8 cellular contexts compared by ENCODE assay signal in genomic region chr3:151135548-151136337, GRCh38. TPM values are rescaled to one million over a fixed set of nuclear protein-coding genes. Genes with fewer than 3 reads are reported as not detected.
DNase-seq lines count a peak whose midpoint lies in the region; TF ChIP-seq lines count a peak whose summit lies in the region.

No MANE protein-coding gene starts in this region.

- CTCF ChIA-PET in HEK293T (lab: Yijun Ruan, JAX), result no interaction called here

- POLR2A ChIA-PET in HEK293T (lab: Yijun Ruan, JAX), result interaction anchor here (1.5 kb wide), 1 partner anchor 49 kb away, joined by 3 read pairs; no protein-coding TSS in a partner anchor

- H3K27ac Mint-ChIP-seq in activated T-helper 1 cell treated with anti-CD3 and anti-CD28 coated beads, Interleukin-12 subunit alpha, Interleukin-12 subunit beta, Interleukin-2, Interleukin-4 antibody, amounts not matched to agents 30 ng/mL and 10 ng/mL and 1 ng/mL, durations not matched to agents 14 hours and 24 hours and 36 hours, result peak overlapping the region; percentile 72

- peaks cover 2% of the 10 kb centered on the region for H3K9me3 Mint-ChIP-seq in activated T-helper 1 cell treated with anti-CD3 and anti-CD28 coated beads, Interleukin-12 subunit alpha, Interleukin-12 subunit beta, Interleukin-2, Interleukin-4 antibody, amounts not matched to agents 30 ng/mL and 10 ng/mL and 1 ng/mL, durations not matched to agents 14 hours and 24 hours and 36 hours

- H3K4me1 Mint-ChIP-seq in activated T-helper 1 cell treated with anti-CD3 and anti-CD28 coated beads, Interleukin-12 subunit alpha, Interleukin-12 subunit beta, Interleukin-2, Interleukin-4 antibody, amounts not matched to agents 30 ng/mL and 10 ng/mL and 1 ng/mL, durations not matched to agents 14 hours and 24 hours and 36 hours (ENCODE audit: low read depth), result peaks cover 26% of the 10 kb centered on the region

- H3K27me3 Mint-ChIP-seq in activated T-helper 1 cell treated with anti-CD3 and anti-CD28 coated beads, Interleukin-12 subunit alpha, Interleukin-12 subunit beta, Interleukin-2, Interleukin-4 antibody, amounts not matched to agents 30 ng/mL and 10 ng/mL and 1 ng/mL, durations not matched to agents 14 hours and 24 hours and 36 hours (ENCODE audit: insufficient read depth), result peaks cover 6% of the 10 kb centered on the region

- H3K4me3 Mint-ChIP-seq in activated T-helper 1 cell treated with anti-CD3 and anti-CD28 coated beads, Interleukin-12 subunit alpha, Interleukin-12 subunit beta, Interleukin-2, Interleukin-4 antibody, amounts not matched to agents 30 ng/mL and 10 ng/mL and 1 ng/mL, durations not matched to agents 14 hours and 24 hours and 36 hours, result peak overlapping the region; percentile 10

- intact Hi-C loops in activated T-helper 1 cell treated with anti-CD3 and anti-CD28 coated beads, Interleukin-12 subunit alpha, Interleukin-12 subunit beta, Interleukin-2, Interleukin-4 antibody, amounts not matched to agents 30 ng/mL and 10 ng/mL and 1 ng/mL, durations not matched to agents 14 hours and 24 hours and 36 hours (cut with micrococcal nuclease), result loop anchor here (1.0 kb wide), 1 partner anchor 50 kb away; the partner anchor contains the start of gene MED12L

- peak; percentile 11 for DNase-seq in NCI-H748 (lab: John Stamatoyannopoulos, UW; ENCODE audit: unreplicated experiment)
- no peak for DNase-seq in NCI-H748 treated with DMSO at 0.1 percent for 48 hours (lab: John Stamatoyannopoulos, UW)
- peak; percentile 74 for DNase-seq in NCI-H146 (lab: John Stamatoyannopoulos, UW)
- peak; percentile 20 for DNase-seq in activated T-helper 1 cell treated with anti-CD3 and anti-CD28 coated beads, Interleukin-12 subunit alpha, Interleukin-12 subunit beta, Interleukin-2, Interleukin-4 antibody, amounts not matched to agents 30 ng/mL and 10 ng/mL and 1 ng/mL, durations not matched to agents 14 hours and 24 hours and 36 hours (ENCODE audit: low spot score)
- peak; percentile 39 to 58 for DNase-seq in stimulated activated CD8-positive, alpha-beta memory T cell treated with anti-CD3 and anti-CD28 coated beads, Interleukin-15, amount 100 ng/mL, for 48 hours (ENCODE audit: low read depth in 2 of 2)
- no peak for DNase-seq in LoVo (ENCODE audit: low spot score)
- DNase-seq in NCI-H1694 treated with DMSO at 0.1 percent for 48 hours (lab: John Stamatoyannopoulos, UW), result no peak
- no peak for DNase-seq in HEK293T (ENCODE audit: extremely low spot score)

- H3K36me3 Mint-ChIP-seq in activated T-helper 1 cell treated with anti-CD3 and anti-CD28 coated beads, Interleukin-12 subunit alpha, Interleukin-12 subunit beta, Interleukin-2, Interleukin-4 antibody, amounts not matched to agents 30 ng/mL and 10 ng/mL and 1 ng/mL, durations not matched to agents 14 hours and 24 hours and 36 hours (ENCODE audit: low read depth), result peaks cover 2% of the 10 kb centered on the region

TF ChIP-seq in HEK293T, 16 proteins besides CTCF, POLR2A, EP300 and RAD21:
- TF ChIP-seq ARNT (IDR thresholded peaks at IDR 0.05) (no peak), FOXM1 (IDR thresholded peaks at IDR 0.05; ENCODE audit: borderline replicate concordance) (no peak), SP1 (IDR thresholded peaks at IDR 0.05) (no peak), FOXK2 (IDR thresholded peaks at IDR 0.05) (no peak), HDGF (IDR thresholded peaks at IDR 0.05; ENCODE audit: borderline replicate concordance) (no peak), FOXA1 (IDR thresholded peaks at IDR 0.05) (no peak), SUZ12 (IDR thresholded peaks at IDR 0.05) (no peak), PKNOX1 (IDR thresholded peaks at IDR 0.05) (no peak), LEF1 (IDR thresholded peaks at IDR 0.05; ENCODE audit: borderline replicate concordance) (no peak), ZNF384 (IDR thresholded peaks at IDR 0.05) (no peak), TARDBP (IDR thresholded peaks at IDR 0.05) (no peak), BHLHE40 (IDR thresholded peaks at IDR 0.05; ENCODE audit: borderline replicate concordance) (no peak), CTBP1 (IDR thresholded peaks at IDR 0.05; ENCODE audit: borderline replicate concordance) (no peak), NFRKB (IDR thresholded peaks at IDR 0.05) (no peak), ELF4 (IDR thresholded peaks at IDR 0.05) (no peak), L3MBTL2 (conservative IDR thresholded peaks at IDR 0.05) (no peak)
TF ChIP-seq in HEK293T: peak in this region for 0.

RNA-seq across cellular contexts. Expression of gene MED12L, which starts 50.3 kb away (rescaled TPM):
- total RNA-seq in activated T-helper 1 cell treated with anti-CD3 and anti-CD28 coated beads, Interleukin-12 subunit alpha, Interleukin-12 subunit beta, Interleukin-2, Interleukin-4 antibody, amounts not matched to agents 30 ng/mL and 10 ng/mL and 1 ng/mL, durations not matched to agents 14 hours and 24 hours and 36 hours, result 4.9 and 5.1 TPM in 2 replicates

Comparison
In these comparisons a context has a peak if more than half of its experiments do, and no peak if none do; other contexts are left out.
1. DNase-seq: peak in NCI-H748 (single experiment), NCI-H146 (single experiment), activated T-helper 1 cell treated with anti-CD3 and anti-CD28 coated beads, Interleukin-12 subunit alpha, Interleukin-12 subunit beta, Interleukin-2, Interleukin-4 antibody, amounts not matched to agents 30 ng/mL and 10 ng/mL and 1 ng/mL, durations not matched to agents 14 hours and 24 hours and 36 hours (single experiment) and stimulated activated CD8-positive, alpha-beta memory T cell treated with anti-CD3 and anti-CD28 coated beads, Interleukin-15, amount 100 ng/mL, for 48 hours (2 of 2); none in NCI-H748 treated with DMSO at 0.1 percent for 48 hours (single experiment), LoVo (single experiment), NCI-H1694 treated with DMSO at 0.1 percent for 48 hours (single experiment) and HEK293T (single experiment).